ENCODE assay signal across 29 cellular contexts in the genomic region with DNA sequence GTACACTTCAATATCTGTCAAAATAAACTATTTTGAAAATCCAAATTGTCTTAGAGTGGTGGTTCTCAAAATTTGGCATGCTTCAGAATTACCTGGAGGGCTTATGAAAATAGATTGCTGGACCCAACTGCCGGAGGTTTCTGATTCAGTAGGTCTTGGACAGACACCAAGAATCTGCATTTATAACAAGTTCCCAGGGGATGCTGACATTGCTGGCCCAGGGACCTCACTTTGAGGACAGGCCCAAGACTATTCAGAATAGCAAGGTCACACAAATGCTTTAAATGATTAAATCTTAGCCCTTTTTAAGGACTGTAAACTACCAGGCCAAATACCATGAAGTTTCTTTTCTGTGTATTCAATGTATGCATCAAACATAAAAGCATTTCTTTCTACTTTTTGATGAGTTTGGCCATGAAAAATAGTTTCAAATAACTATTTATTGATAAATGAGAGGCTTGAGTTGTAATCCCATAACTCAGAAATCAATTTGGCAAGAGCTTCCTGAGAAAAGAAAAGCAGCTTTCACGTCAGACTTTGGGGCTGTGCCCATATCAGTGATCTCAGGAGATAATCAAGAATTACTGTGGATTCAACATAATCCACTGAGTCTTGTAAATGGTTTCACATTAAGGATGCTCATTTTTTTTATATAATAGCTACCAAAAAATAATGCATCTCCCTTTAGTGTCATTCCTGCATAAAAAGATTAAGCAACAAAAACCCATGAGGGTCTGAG.
"Had no signal": no experiment of that assay in that cellular context is flagged by ENCODE, and none has a peak within 500 bp of the region (broad histone marks: within the 10 kb centered on the region; RNA-seq: fewer than 3 reads in every experiment).

No MANE protein-coding gene starts in this region.

- H3K4me3 ChIP-seq: body of pancreas, cardiac muscle cell, colonic mucosa, dorsolateral prefrontal cortex, gastrocnemius medialis, ovary, prostate gland, sigmoid colon, smooth muscle cell, suprapubic skin, transverse colon had no signal

- H3K9me3 ChIP-seq: body of pancreas, colonic mucosa, gastrocnemius medialis, ovary, prostate gland, sigmoid colon, suprapubic skin, transverse colon had no signal

- FAIRE-seq: islet of Langerhans, urothelium cell line had no signal

- H3K27ac ChIP-seq: body of pancreas, cardiac muscle cell, colonic mucosa, dorsolateral prefrontal cortex, gastrocnemius medialis, ovary, prostate gland, sigmoid colon, suprapubic skin, transverse colon had no signal

- H3K4me2 ChIP-seq: smooth muscle cell had no signal

- H3K27me3 ChIP-seq: body of pancreas, cardiac muscle cell, colonic mucosa, dorsolateral prefrontal cortex, gastrocnemius medialis, ovary, sigmoid colon, suprapubic skin, transverse colon had no signal

- H3K36me3 ChIP-seq: cardiac muscle cell, colonic mucosa, gastrocnemius medialis, ovary, prostate gland, sigmoid colon, suprapubic skin, transverse colon had no signal

- DNase-seq: activated CD4-positive, alpha-beta T cell treated with anti-CD3 and anti-CD28 coated beads, Interleukin-2, amount 50 U/mL, for 1 hour; activated CD8-positive, alpha-beta T cell treated with anti-CD3 and anti-CD28 coated beads for 36 hours; activated gamma-delta T cell treated with Interleukin-2 at 50 U/mL for 16 hours; activated naive CD4-positive, alpha-beta T cell treated with anti-CD3 and anti-CD28 coated beads, Interleukin-2, amount 50 U/mL, for 16 hours; activated T-cell treated with anti-CD3 and anti-CD28 coated beads, Interleukin-2, amount 50 U/mL, for 4 hours; body of pancreas; cerebellar nuclear complex; colonic mucosa; dorsolateral prefrontal cortex; effector memory CD4-positive, alpha-beta T cell; gastrocnemius medialis; glutamatergic neuron; mammary epithelial cell; naive B cell; ovary; retina; sigmoid colon; stimulated activated CD4-positive, alpha-beta T cell treated with anti-CD3 and anti-CD28 coated beads, Interleukin-1b, Interleukin-23, amount 100 ng/mL, for 48 hours; stimulated activated CD4-positive, alpha-beta T cell treated with anti-CD3 and anti-CD28 coated beads, Interleukin-4, amount 100 ng/mL, for 4 hours; stimulated activated CD8-positive, alpha-beta memory T cell treated with anti-CD3 and anti-CD28 coated beads, Interleukin-4, amount 100 ng/mL, for 48 hours; stimulated activated naive B cell treated with anti-CD40 and anti-IgM and Interleukin-4, amounts not matched to agents 10 μg/mL and 1 μg/mL and 100 μg/mL, for 72 hours; T-helper 17 cell; transverse colon had no signal

- H3K4me1 ChIP-seq: body of pancreas, colonic mucosa, prostate gland, sigmoid colon, suprapubic skin, transverse colon had no signal
